Comparison of ENCODE assay signal across 25 cellular contexts in the genomic region with DNA sequence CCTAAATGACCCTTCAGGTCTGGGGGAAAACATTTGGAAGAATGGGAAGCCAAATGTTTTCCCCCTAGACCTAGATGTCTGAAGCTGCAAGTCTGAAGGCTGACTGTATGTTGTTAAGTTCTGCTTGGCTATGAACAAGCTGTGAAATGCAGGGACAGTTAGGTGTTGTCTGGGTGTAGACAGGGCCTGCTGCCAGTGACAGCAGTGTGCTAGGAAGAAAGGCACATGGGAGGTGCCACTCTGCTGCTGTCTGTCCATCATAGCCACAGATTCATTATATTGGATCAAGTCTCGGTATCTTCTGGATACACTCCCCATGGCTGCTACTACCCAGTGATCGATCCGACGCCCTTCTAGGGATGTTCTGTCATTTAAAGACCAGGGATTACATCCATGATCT.
"Had no signal": no experiment of that assay in that cellular context is flagged by ENCODE, and none has a peak within 500 bp of the region (broad histone marks: within the 10 kb centered on the region; RNA-seq: fewer than 3 reads in every experiment).

No MANE protein-coding gene starts in this region.

- H3K4me3 Mint-ChIP-seq: activated CD4-positive, alpha-beta memory T cell treated with anti-CD3 and anti-CD28 coated beads for 36 hours; activated naive CD4-positive, alpha-beta T cell treated with anti-CD3 and anti-CD28 coated beads, Interleukin-2, amount 10 ng/mL, durations not matched to agents 7 days and 5 days; activated naive CD8-positive, alpha-beta T cell treated with anti-CD3 and anti-CD28 coated beads, Interleukin-2, amount 10 ng/mL, durations not matched to agents 7 days and 5 days; dendritic cell treated with granulocyte-macrophage colony-stimulating factor and Interleukin-4, amounts not matched to agents 40 ng/mL and 50 ng/mL, for 4 days; nephron; stimulated activated effector memory CD8-positive, alpha-beta T cell treated with anti-CD3 and anti-CD28 coated beads, Interleukin-12 subunit alpha, Interleukin-12 subunit beta, amount 100 ng/mL, for 72 hours; stimulated activated naive CD8-positive, alpha-beta T cell treated with anti-CD3 and anti-CD28 coated beads, Interleukin-15, Interleukin-2, amounts not matched to agents 100 ng/mL and 50 ng/mL, for 24 hours had no signal

- H3K36me3 ChIP-seq: left lung, lower lobe of right lung, neutrophil, right lobe of liver, thoracic aorta had no signal

- H3K4me1 Mint-ChIP-seq: activated naive CD4-positive, alpha-beta T cell treated with anti-CD3 and anti-CD28 coated beads, Interleukin-2, amount 10 ng/mL, durations not matched to agents 7 days and 5 days; activated naive CD8-positive, alpha-beta T cell treated with anti-CD3 and anti-CD28 coated beads, Interleukin-2, amount 10 ng/mL, durations not matched to agents 7 days and 5 days; stimulated activated effector memory CD8-positive, alpha-beta T cell treated with anti-CD3 and anti-CD28 coated beads, Interleukin-12 subunit alpha, Interleukin-12 subunit beta, amount 100 ng/mL, for 72 hours had no signal

- H3K4me1 ChIP-seq: left lung, lower lobe of right lung, right lobe of liver had no signal

- H3K9me3 ChIP-seq: left lung, lower lobe of right lung, mucosa of descending colon, neutrophil, right lobe of liver, thoracic aorta had no signal

- ATAC-seq: activated CD4-positive, CD25-positive, alpha-beta regulatory T cell treated with anti-CD3 and anti-CD28 coated beads, Interleukin-2, amount 50 U/mL, for 24 hours; left lung; lower lobe of right lung; mucosa of descending colon; right lobe of liver; stimulated activated effector memory CD8-positive, alpha-beta T cell treated with anti-CD3 and anti-CD28 coated beads, Interleukin-12 subunit alpha, Interleukin-12 subunit beta, amount 100 ng/mL, for 72 hours had no signal

- DNase-seq: activated CD4-positive, alpha-beta memory T cell treated with anti-CD3 and anti-CD28 coated beads for 36 hours; activated CD4-positive, alpha-beta T cell treated with anti-CD3 and anti-CD28 coated beads for 48 hours; activated CD8-positive, alpha-beta memory T cell treated with anti-CD3 and anti-CD28 coated beads, Interleukin-2, amount 50 U/mL, for 4 hours; activated gamma-delta T cell; activated naive CD4-positive, alpha-beta T cell treated with anti-CD3 and anti-CD28 coated beads, Interleukin-2, amount 10 ng/mL, durations not matched to agents 7 days and 5 days; activated naive CD8-positive, alpha-beta T cell treated with anti-CD3 and anti-CD28 coated beads, Interleukin-2, amount 10 ng/mL, durations not matched to agents 7 days and 5 days; activated T-cell treated with anti-CD3 and anti-CD28 coated beads, Interleukin-2, amount 50 U/mL, for 1 hour; central memory CD4-positive, alpha-beta T cell; kidney glomerular epithelial cell; left lung; lower lobe of right lung; mesenchymal stem cell; mucosa of descending colon; stimulated activated CD4-positive, alpha-beta T cell treated with anti-CD3 and anti-CD28 coated beads, Interleukin-4, amount 100 ng/mL, for 24 hours; trophoblast cell had no signal

- H3K9me3 Mint-ChIP-seq: activated CD4-positive, alpha-beta memory T cell treated with anti-CD3 and anti-CD28 coated beads for 36 hours; activated naive CD4-positive, alpha-beta T cell treated with anti-CD3 and anti-CD28 coated beads, Interleukin-2, amount 10 ng/mL, durations not matched to agents 7 days and 5 days; activated naive CD8-positive, alpha-beta T cell treated with anti-CD3 and anti-CD28 coated beads, Interleukin-2, amount 10 ng/mL, durations not matched to agents 7 days and 5 days; dendritic cell treated with granulocyte-macrophage colony-stimulating factor and Interleukin-4, amounts not matched to agents 40 ng/mL and 50 ng/mL, for 4 days; stimulated activated effector memory CD8-positive, alpha-beta T cell treated with anti-CD3 and anti-CD28 coated beads, Interleukin-12 subunit alpha, Interleukin-12 subunit beta, amount 100 ng/mL, for 72 hours; stimulated activated naive CD8-positive, alpha-beta T cell treated with anti-CD3 and anti-CD28 coated beads, Interleukin-15, Interleukin-2, amounts not matched to agents 100 ng/mL and 50 ng/mL, for 24 hours had no signal

- H3K27ac Mint-ChIP-seq: activated CD4-positive, alpha-beta memory T cell treated with anti-CD3 and anti-CD28 coated beads for 36 hours; activated naive CD4-positive, alpha-beta T cell treated with anti-CD3 and anti-CD28 coated beads, Interleukin-2, amount 10 ng/mL, durations not matched to agents 7 days and 5 days; activated naive CD8-positive, alpha-beta T cell treated with anti-CD3 and anti-CD28 coated beads, Interleukin-2, amount 10 ng/mL, durations not matched to agents 7 days and 5 days; dendritic cell treated with granulocyte-macrophage colony-stimulating factor and Interleukin-4, amounts not matched to agents 40 ng/mL and 50 ng/mL, for 4 days; nephron; stimulated activated effector memory CD8-positive, alpha-beta T cell treated with anti-CD3 and anti-CD28 coated beads, Interleukin-12 subunit alpha, Interleukin-12 subunit beta, amount 100 ng/mL, for 72 hours; stimulated activated naive CD8-positive, alpha-beta T cell treated with anti-CD3 and anti-CD28 coated beads, Interleukin-15, Interleukin-2, amounts not matched to agents 100 ng/mL and 50 ng/mL, for 24 hours had no signal

- H3K36me3 Mint-ChIP-seq: activated CD4-positive, alpha-beta memory T cell treated with anti-CD3 and anti-CD28 coated beads for 36 hours; activated naive CD4-positive, alpha-beta T cell treated with anti-CD3 and anti-CD28 coated beads, Interleukin-2, amount 10 ng/mL, durations not matched to agents 7 days and 5 days; activated naive CD8-positive, alpha-beta T cell treated with anti-CD3 and anti-CD28 coated beads, Interleukin-2, amount 10 ng/mL, durations not matched to agents 7 days and 5 days; stimulated activated effector memory CD8-positive, alpha-beta T cell treated with anti-CD3 and anti-CD28 coated beads, Interleukin-12 subunit alpha, Interleukin-12 subunit beta, amount 100 ng/mL, for 72 hours had no signal

- H3K4me3 ChIP-seq: left lung, lower lobe of right lung, mucosa of descending colon, right lobe of liver, skin epidermis, thoracic aorta had no signal

- H3K27ac ChIP-seq: left lung, lower lobe of right lung, neutrophil, right lobe of liver, skin epidermis, thoracic aorta, VCaP had no signal

- H3K27me3 ChIP-seq: left lung, neutrophil, right lobe of liver had no signal
